In the genomic region with DNA sequence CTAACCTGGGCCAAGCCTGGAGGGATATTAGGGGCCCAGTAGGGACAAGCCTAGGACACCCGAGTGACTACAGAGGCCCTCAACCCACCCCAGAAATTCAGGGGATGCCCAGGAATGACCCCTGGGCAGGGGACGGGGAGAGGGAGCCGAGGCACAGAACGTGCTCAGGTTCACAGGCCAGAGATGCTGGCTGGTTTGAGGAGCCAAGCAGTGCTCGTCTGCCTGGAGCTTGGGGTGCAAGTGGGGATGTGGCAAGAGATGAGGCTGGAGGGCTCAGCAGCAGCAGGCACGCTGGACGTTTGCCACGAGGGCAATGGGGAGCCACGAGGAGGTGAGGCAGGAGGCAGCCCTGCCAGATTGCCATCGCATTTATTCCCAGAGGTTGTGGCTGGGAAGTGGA, we compare ENCODE assay signal across 34 cellular contexts. TPM values are rescaled to one million over a fixed set of nuclear protein-coding genes. Genes with fewer than 3 reads are reported as not detected.
"Had no signal": no experiment of that assay in that cellular context is flagged by ENCODE, and none has a peak within 500 bp of the region (broad histone marks: within the 10 kb centered on the region; RNA-seq: fewer than 3 reads in every experiment).

No MANE protein-coding gene starts in this region.

- H3K4me1 Mint-ChIP-seq: brain had no signal

- H3K27ac Mint-ChIP-seq: activated CD4-positive, alpha-beta T cell treated with anti-CD3 and anti-CD28 coated beads, Interleukin-2, amount 10 ng/mL, durations not matched to agents 24 days and 14 days; activated CD8-positive, alpha-beta T cell treated with anti-CD3 and anti-CD28 coated beads, Interleukin-2, amount 10 ng/mL, durations not matched to agents 7 days and 5 days; activated naive CD4-positive, alpha-beta T cell treated with anti-CD3 and anti-CD28 coated beads, Interleukin-2, amount 10 ng/mL, durations not matched to agents 7 days and 5 days; activated naive CD8-positive, alpha-beta T cell; activated naive CD8-positive, alpha-beta T cell treated with anti-CD3 and anti-CD28 coated beads, Interleukin-2, amount 50 U/mL, for 24 hours; activated T-helper 1 cell treated with anti-CD3 and anti-CD28 coated beads, Interleukin-12 subunit alpha, Interleukin-12 subunit beta, Interleukin-2, Interleukin-4 antibody, amounts not matched to agents 30 ng/mL and 10 ng/mL and 1 ng/mL, durations not matched to agents 14 hours and 24 hours and 36 hours; brain had no signal

- FAIRE-seq: bronchial epithelial cell had no signal

- H3K27me3 ChIP-seq: Peyer's patch had no signal

- ATAC-seq: activated CD8-positive, alpha-beta T cell treated with anti-CD3 and anti-CD28 coated beads, Interleukin-2, amount 10 ng/mL, durations not matched to agents 7 days and 5 days; activated naive CD8-positive, alpha-beta T cell treated with anti-CD3 and anti-CD28 coated beads, Interleukin-2, amount 50 U/mL, for 24 hours; activated T-cell treated with anti-CD3 and anti-CD28 coated beads, Interleukin-2, amount 50 U/mL, for 4 hours; PC-3; SK-N-SH treated with all-trans-retinoic acid at 6 μM for 48 hours had no signal

- H3K36me3 ChIP-seq: Peyer's patch, WERI-Rb-1 had no signal

- H3K27ac ChIP-seq: KMS-11, Peyer's patch, WERI-Rb-1 had no signal

- H3K4me3 Mint-ChIP-seq: activated CD4-positive, alpha-beta T cell treated with anti-CD3 and anti-CD28 coated beads, Interleukin-2, amount 10 ng/mL, durations not matched to agents 24 days and 14 days; activated CD8-positive, alpha-beta T cell treated with anti-CD3 and anti-CD28 coated beads, Interleukin-2, amount 10 ng/mL, durations not matched to agents 7 days and 5 days; activated naive CD4-positive, alpha-beta T cell treated with anti-CD3 and anti-CD28 coated beads, Interleukin-2, amount 10 ng/mL, durations not matched to agents 7 days and 5 days; activated naive CD8-positive, alpha-beta T cell; activated naive CD8-positive, alpha-beta T cell treated with anti-CD3 and anti-CD28 coated beads, Interleukin-2, amount 50 U/mL, for 24 hours; activated T-cell treated with anti-CD3 and anti-CD28 coated beads, Interleukin-2, amount 50 U/mL, for 4 hours; activated T-helper 1 cell treated with anti-CD3 and anti-CD28 coated beads, Interleukin-12 subunit alpha, Interleukin-12 subunit beta, Interleukin-2, Interleukin-4 antibody, amounts not matched to agents 30 ng/mL and 10 ng/mL and 1 ng/mL, durations not matched to agents 14 hours and 24 hours and 36 hours; brain had no signal

- H3K4me3 ChIP-seq: Peyer's patch had no signal

- DNase-seq: activated CD4-positive, alpha-beta T cell treated with anti-CD3 and anti-CD28 coated beads, Interleukin-2, amount 10 ng/mL, durations not matched to agents 24 days and 14 days; activated CD4-positive, alpha-beta T cell treated with anti-CD3 and anti-CD28 coated beads, Interleukin-2, amount 50 U/mL, for 48 hours; activated CD8-positive, alpha-beta memory T cell treated with anti-CD3 and anti-CD28 coated beads, Interleukin-2, amount 50 U/mL, for 4 hours; activated CD8-positive, alpha-beta T cell treated with anti-CD3 and anti-CD28 coated beads, Interleukin-2, amount 10 ng/mL, durations not matched to agents 7 days and 5 days; activated naive CD4-positive, alpha-beta T cell treated with anti-CD3 and anti-CD28 coated beads, Interleukin-2, amount 10 ng/mL, durations not matched to agents 7 days and 5 days; activated naive CD8-positive, alpha-beta T cell treated with anti-CD3 and anti-CD28 coated beads, Interleukin-2, amount 50 U/mL, for 24 hours; activated T-cell treated with anti-CD3 and anti-CD28 coated beads for 4 hours; activated T-cell treated with anti-CD3 and anti-CD28 coated beads, Interleukin-2, amount 50 U/mL, for 4 hours; anterior cingulate cortex; central memory CD4-positive, alpha-beta T cell; MM.1S; MV-4-11; NCI-H1092; NCI-H1436 treated with DMSO at 0.1 percent for 48 hours; NCI-H1694 treated with DMSO at 0.1 percent for 48 hours; NCI-H2029; NCI-H510A; NCI-H526; NCI-H748 treated with DMSO at 0.1 percent for 48 hours; NK-92 treated with Interleukin-12 subunit alpha and Interleukin-12 subunit beta, amount 100 ng/mL, for 24 hours; PC-3; RPMI8226; SIG-M5; T-helper 1 cell; T-helper 2 cell; T-helper 9 cell; WERI-Rb-1 had no signal

- H3K4me2 ChIP-seq: KMS-11 had no signal

- H3K36me3 Mint-ChIP-seq: activated naive CD4-positive, alpha-beta T cell treated with anti-CD3 and anti-CD28 coated beads, Interleukin-2, amount 10 ng/mL, durations not matched to agents 7 days and 5 days had no signal

- H3K9ac ChIP-seq: KMS-11 had no signal

- H3K4me1 ChIP-seq: Peyer's patch had no signal

RNA-seq across cellular contexts. Expression of gene EMID1, which starts 34.0 kb away (rescaled TPM):
- total RNA-seq: activated CD4-positive, alpha-beta T cell treated with anti-CD3 and anti-CD28 coated beads, Interleukin-2, amount 10 ng/mL, durations not matched to agents 24 days and 14 days; activated CD8-positive, alpha-beta T cell treated with anti-CD3 and anti-CD28 coated beads, Interleukin-2, amount 10 ng/mL, durations not matched to agents 7 days and 5 days; activated T-helper 1 cell treated with anti-CD3 and anti-CD28 coated beads, Interleukin-12 subunit alpha, Interleukin-12 subunit beta, Interleukin-2, Interleukin-4 antibody, amounts not matched to agents 30 ng/mL and 10 ng/mL and 1 ng/mL, durations not matched to agents 14 hours and 24 hours and 36 hours; bronchial epithelial cell had no signal
